In genomic region chr1:119373465-119373864, GRCh38 we compare ENCODE assay signal across 14 cellular contexts. TPM values are rescaled to one million over a fixed set of nuclear protein-coding genes. Genes with fewer than 3 reads are reported as not detected.
DNase-seq lines count a peak whose midpoint lies in the region; ATAC-seq and TF ChIP-seq lines count a peak whose summit lies in the region.
"Had no signal": no experiment of that assay in that cellular context is flagged by ENCODE, and none has a peak within 500 bp of the region (broad histone marks: within the 10 kb centered on the region; RNA-seq: fewer than 3 reads in every experiment).

No MANE protein-coding gene starts in this region.

- no peaks in the 10 kb centered on the region for H3K9me2 ChIP-seq in SK-N-SH

- no peaks in the 10 kb centered on the region for H3K9me3 Mint-ChIP-seq in activated CD4-positive, alpha-beta memory T cell treated with anti-CD3 and anti-CD28 coated beads, Interleukin-2, amount 10 ng/mL, durations not matched to agents 7 days and 5 days
- H3K9me3 Mint-ChIP-seq: nephron progenitor cell had no signal

- 0% methylated on average over 2 of the region's 2 CpGs for WGBS in SK-N-SH (ENCODE audit: low lambda C conversion rate)

- ATAC-seq in HG02870 (IDR thresholded peaks at IDR 0.05; ENCODE audit: unreplicated experiment): peak; percentile 53
- peak; percentile 25 for ATAC-seq in left colon
- ATAC-seq in Right ventricle myocardium inferior: no peak

- intact Hi-C loops in left colon (cut with DNase I, micrococcal nuclease): no loop called here
- intact Hi-C loops in Right ventricle myocardium inferior (cut with DNase I): no loop called here

- no peak for TF ChIP-seq RAD21 in SK-N-SH (IDR thresholded peaks at IDR 0.05; ENCODE audit: low read length)

- H3K4me1 Mint-ChIP-seq in activated CD4-positive, alpha-beta memory T cell treated with anti-CD3 and anti-CD28 coated beads, Interleukin-2, amount 10 ng/mL, durations not matched to agents 7 days and 5 days: no peaks in the 10 kb centered on the region

- POLR2A ChIA-PET in activated CD4-positive, alpha-beta memory T cell treated with anti-CD3 and anti-CD28 coated beads, Interleukin-2, amount 10 ng/mL, durations not matched to agents 7 days and 5 days (lab: Charles Lee): interaction anchor here (1.0 kb wide), 1 partner anchor 11 kb away, joined by 3 read pairs; no protein-coding TSS in a partner anchor
- POLR2A ChIA-PET in SK-N-SH (lab: Yijun Ruan, JAX): no interaction called here

- H3K36me3 ChIP-seq in SK-N-SH (replicated peaks in 1 of 2; ENCODE audit: control insufficient read depth in 1 of 2, insufficient read depth in 2 of 2, low read length in 1 of 2): no peaks in the 10 kb centered on the region
- H3K36me3 ChIP-seq: esophagus muscularis mucosa had no signal

- H2AFZ ChIP-seq in SK-N-SH (ENCODE audit: low read depth): no peak overlapping the region

- H3K27ac ChIP-seq in SK-N-SH (ENCODE audit: low read depth in 2 of 2, low read length in 1 of 2): no peak overlapping the region
- H3K27ac ChIP-seq: esophagus muscularis mucosa had no signal

- H3K27me3 ChIP-seq in SK-N-SH (ENCODE audit: insufficient read depth): peaks cover 9% of the 10 kb centered on the region; the same call in 1 of the 2 replicates
- H3K27me3 ChIP-seq: esophagus muscularis mucosa had no signal

- TF ChIP-seq CTCF in GM13977 (IDR thresholded peaks at IDR 0.05; ENCODE audit: extremely low read depth, insufficient read depth, missing control alignments) (no peak), SK-N-SH (IDR thresholded peaks at IDR 0.05) (no peak)

- DNase-seq in GM13977 (ENCODE audit: low spot score) (peak; percentile 11), SW480 (ENCODE audit: low spot score) (peak; percentile 52), left colon (no peak), Right ventricle myocardium inferior (ENCODE audit: missing footprints) (no peak), SK-N-SH (no peak)
- DNase-seq in activated CD4-positive, alpha-beta memory T cell treated with anti-CD3 and anti-CD28 coated beads, Interleukin-2, amount 10 ng/mL, durations not matched to agents 7 days and 5 days: no peak
- DNase-seq: activated CD8-positive, alpha-beta memory T cell treated with anti-CD3 and anti-CD28 coated beads, Interleukin-2, amount 50 U/mL, for 48 hours; KBM-7; NCI-H2029; nephron progenitor cell; stimulated activated CD4-positive, alpha-beta T cell treated with anti-CD3 and anti-CD28 coated beads, Interleukin-15, amount 100 ng/mL, for 24 hours had no signal

- no peaks in the 10 kb centered on the region for H3F3A ChIP-seq in SK-N-SH (replicated peaks; ENCODE audit: insufficient read depth)

- H3K36me3 Mint-ChIP-seq in activated CD4-positive, alpha-beta memory T cell treated with anti-CD3 and anti-CD28 coated beads, Interleukin-2, amount 10 ng/mL, durations not matched to agents 7 days and 5 days (ENCODE audit: low read depth): no peaks in the 10 kb centered on the region

- H3K4me3 ChIP-seq in SK-N-SH (ENCODE audit: low read depth in 2 of 2, low read length in 1 of 2): no peak overlapping the region
- H3K4me3 ChIP-seq: esophagus muscularis mucosa had no signal

- H3K4me3 Mint-ChIP-seq in activated CD4-positive, alpha-beta memory T cell treated with anti-CD3 and anti-CD28 coated beads, Interleukin-2, amount 10 ng/mL, durations not matched to agents 7 days and 5 days: no peak overlapping the region
- H3K4me3 Mint-ChIP-seq: nephron progenitor cell had no signal

- no peaks in the 10 kb centered on the region for H3K4me1 ChIP-seq in SK-N-SH (ENCODE audit: control insufficient read depth in 1 of 2, insufficient read depth in 2 of 2, low read depth in 1 of 2, low read length in 1 of 2)
- H3K4me1 ChIP-seq: esophagus muscularis mucosa had no signal

- no peaks in the 10 kb centered on the region for H4K20me1 ChIP-seq in SK-N-SH (ENCODE audit: insufficient read depth)

- no peak overlapping the region for H3K9ac ChIP-seq in SK-N-SH

- TF ChIP-seq EP300 in SK-N-SH (IDR thresholded peaks at IDR 0.05; ENCODE audit: borderline replicate concordance in 1 of 2, low read depth in 1 of 2, low read length in 1 of 2): no peak

- no peak overlapping the region for H3K4me2 ChIP-seq in SK-N-SH

- no peak overlapping the region for H3K27ac Mint-ChIP-seq in activated CD4-positive, alpha-beta memory T cell treated with anti-CD3 and anti-CD28 coated beads, Interleukin-2, amount 10 ng/mL, durations not matched to agents 7 days and 5 days
- H3K27ac Mint-ChIP-seq: nephron progenitor cell had no signal

- H3K27me3 Mint-ChIP-seq in activated CD4-positive, alpha-beta memory T cell treated with anti-CD3 and anti-CD28 coated beads, Interleukin-2, amount 10 ng/mL, durations not matched to agents 7 days and 5 days: peaks cover 3% of the 10 kb centered on the region

- no peaks in the 10 kb centered on the region for H3K9me3 ChIP-seq in SK-N-SH
- H3K9me3 ChIP-seq: esophagus muscularis mucosa had no signal

- in situ Hi-C loops in GM13977 (cut with MboI; ENCODE audit: low pct_unique_long_range_greater_than_20kb, low sequenced_read_pairs, unreplicated experiment): no loop called here

- H3K79me2 ChIP-seq in SK-N-SH (ENCODE audit: insufficient read depth): no peaks in the 10 kb centered on the region

- CTCF ChIA-PET in activated CD4-positive, alpha-beta memory T cell treated with anti-CD3 and anti-CD28 coated beads, Interleukin-2, amount 10 ng/mL, durations not matched to agents 7 days and 5 days (lab: Charles Lee): interaction anchor here (1.2 kb wide), 1 partner anchor 98 kb away, joined by 3 read pairs; no protein-coding TSS in a partner anchor
- CTCF ChIA-PET in SK-N-SH (lab: Yijun Ruan, JAX): no interaction called here

TF ChIP-seq in SK-N-SH, 30 proteins besides CTCF, POLR2A, EP300 and RAD21 (continues in another document):
- TF ChIP-seq EZH2phosphoT487 (IDR thresholded peaks at IDR 0.05; ENCODE audit: borderline replicate concordance, low read depth) (no peak), TAF1 (IDR thresholded peaks at IDR 0.05; ENCODE audit: borderline replicate concordance, low read depth, low read length) (no peak), MEF2A (IDR thresholded peaks at IDR 0.05; ENCODE audit: borderline replicate concordance, low read depth) (no peak), RFX5 (IDR thresholded peaks at IDR 0.05; ENCODE audit: low read length) (no peak), GATA2 (CRISPR knock-in tag; IDR thresholded peaks at IDR 0.05) (no peak), MXI1 (IDR thresholded peaks at IDR 0.05; ENCODE audit: low read depth, low read length) (no peak), YY1 (IDR thresholded peaks at IDR 0.05; ENCODE audit: low read depth) (no peak), JUND (IDR thresholded peaks at IDR 0.05) (no peak), USF1 (IDR thresholded peaks at IDR 0.05; ENCODE audit: borderline replicate concordance, low read depth) (no peak), FOXM1 (IDR thresholded peaks at IDR 0.05; ENCODE audit: low read depth) (no peak), RCOR1 (IDR thresholded peaks at IDR 0.05; ENCODE audit: low read length) (no peak), TCF12 (IDR thresholded peaks at IDR 0.05) (no peak)
- TF ChIP-seq, protein P1, sequence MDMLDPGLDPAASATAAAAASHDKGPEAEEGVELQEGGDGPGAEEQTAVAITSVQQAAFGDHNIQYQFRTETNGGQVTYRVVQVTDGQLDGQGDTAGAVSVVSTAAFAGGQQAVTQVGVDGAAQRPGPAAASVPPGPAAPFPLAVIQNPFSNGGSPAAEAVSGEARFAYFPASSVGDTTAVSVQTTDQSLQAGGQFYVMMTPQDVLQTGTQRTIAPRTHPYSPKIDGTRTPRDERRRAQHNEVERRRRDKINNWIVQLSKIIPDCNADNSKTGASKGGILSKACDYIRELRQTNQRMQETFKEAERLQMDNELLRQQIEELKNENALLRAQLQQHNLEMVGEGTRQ (IDR thresholded peaks at IDR 0.05; ENCODE audit: borderline replicate concordance, low read depth, low read length): no peak
- TF ChIP-seq, protein P2, sequence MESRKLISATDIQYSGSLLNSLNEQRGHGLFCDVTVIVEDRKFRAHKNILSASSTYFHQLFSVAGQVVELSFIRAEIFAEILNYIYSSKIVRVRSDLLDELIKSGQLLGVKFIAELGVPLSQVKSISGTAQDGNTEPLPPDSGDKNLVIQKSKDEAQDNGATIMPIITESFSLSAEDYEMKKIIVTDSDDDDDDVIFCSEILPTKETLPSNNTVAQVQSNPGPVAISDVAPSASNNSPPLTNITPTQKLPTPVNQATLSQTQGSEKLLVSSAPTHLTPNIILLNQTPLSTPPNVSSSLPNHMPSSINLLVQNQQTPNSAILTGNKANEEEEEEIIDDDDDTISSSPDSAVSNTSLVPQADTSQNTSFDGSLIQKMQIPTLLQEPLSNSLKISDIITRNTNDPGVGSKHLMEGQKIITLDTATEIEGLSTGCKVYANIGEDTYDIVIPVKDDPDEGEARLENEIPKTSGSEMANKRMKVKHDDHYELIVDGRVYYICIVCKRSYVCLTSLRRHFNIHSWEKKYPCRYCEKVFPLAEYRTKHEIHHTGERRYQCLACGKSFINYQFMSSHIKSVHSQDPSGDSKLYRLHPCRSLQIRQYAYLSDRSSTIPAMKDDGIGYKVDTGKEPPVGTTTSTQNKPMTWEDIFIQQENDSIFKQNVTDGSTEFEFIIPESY (IDR thresholded peaks at IDR 0.05; ENCODE audit: borderline replicate concordance, low read depth): no peak

RNA-seq across cellular contexts. Expression of gene HAO2, which starts 4.9 kb away (rescaled TPM):
- total RNA-seq in left colon (not detected), Right ventricle myocardium inferior (not detected)
- not detected for total RNA-seq in activated CD4-positive, alpha-beta memory T cell treated with anti-CD3 and anti-CD28 coated beads, Interleukin-2, amount 10 ng/mL, durations not matched to agents 7 days and 5 days
- not detected in 2 replicates for polyA plus RNA-seq in SK-N-SH (2012; rRNA removed)
- not detected in 2 replicates for polyA plus RNA-seq in SK-N-SH (2012; cell fraction: cytosol; rRNA removed)
- polyA plus RNA-seq in SK-N-SH (2012; cell fraction: nucleus; rRNA removed): 0.04 TPM in 1 of 2 replicates, not detected in the other
- total RNA-seq: cardiac septum had no signal

RNA-seq across cellular contexts. Expression of gene HSD3B2, which starts 41.5 kb away (rescaled TPM):
- total RNA-seq in left colon (10 to 100 TPM in 1 of 2 donors, 1 to 10 TPM in 1; 3.2 to 16.6 TPM), Right ventricle myocardium inferior (not detected)
- not detected for total RNA-seq in activated CD4-positive, alpha-beta memory T cell treated with anti-CD3 and anti-CD28 coated beads, Interleukin-2, amount 10 ng/mL, durations not matched to agents 7 days and 5 days
- not detected in 2 replicates for polyA plus RNA-seq in SK-N-SH (2012; rRNA removed)
- polyA plus RNA-seq in SK-N-SH (2012; cell fraction: cytosol; rRNA removed): not detected in 2 replicates
- polyA plus RNA-seq in SK-N-SH (2012; cell fraction: nucleus; rRNA removed): not detected in 2 replicates
- total RNA-seq: cardiac septum, esophagus muscularis mucosa had no signal

Comparison
In these comparisons a context has a peak if more than half of its experiments do, and no peak if none do; other contexts are left out.
1. DNase-seq: peak in GM13977 (single experiment) and SW480 (single experiment); none in left colon (0 of 2), activated CD4-positive, alpha-beta memory T cell treated with anti-CD3 and anti-CD28 coated beads, Interleukin-2, amount 10 ng/mL, durations not matched to agents 7 days and 5 days (single experiment), Right ventricle myocardium inferior (single experiment) and SK-N-SH (single experiment).